In the genomic region with DNA sequence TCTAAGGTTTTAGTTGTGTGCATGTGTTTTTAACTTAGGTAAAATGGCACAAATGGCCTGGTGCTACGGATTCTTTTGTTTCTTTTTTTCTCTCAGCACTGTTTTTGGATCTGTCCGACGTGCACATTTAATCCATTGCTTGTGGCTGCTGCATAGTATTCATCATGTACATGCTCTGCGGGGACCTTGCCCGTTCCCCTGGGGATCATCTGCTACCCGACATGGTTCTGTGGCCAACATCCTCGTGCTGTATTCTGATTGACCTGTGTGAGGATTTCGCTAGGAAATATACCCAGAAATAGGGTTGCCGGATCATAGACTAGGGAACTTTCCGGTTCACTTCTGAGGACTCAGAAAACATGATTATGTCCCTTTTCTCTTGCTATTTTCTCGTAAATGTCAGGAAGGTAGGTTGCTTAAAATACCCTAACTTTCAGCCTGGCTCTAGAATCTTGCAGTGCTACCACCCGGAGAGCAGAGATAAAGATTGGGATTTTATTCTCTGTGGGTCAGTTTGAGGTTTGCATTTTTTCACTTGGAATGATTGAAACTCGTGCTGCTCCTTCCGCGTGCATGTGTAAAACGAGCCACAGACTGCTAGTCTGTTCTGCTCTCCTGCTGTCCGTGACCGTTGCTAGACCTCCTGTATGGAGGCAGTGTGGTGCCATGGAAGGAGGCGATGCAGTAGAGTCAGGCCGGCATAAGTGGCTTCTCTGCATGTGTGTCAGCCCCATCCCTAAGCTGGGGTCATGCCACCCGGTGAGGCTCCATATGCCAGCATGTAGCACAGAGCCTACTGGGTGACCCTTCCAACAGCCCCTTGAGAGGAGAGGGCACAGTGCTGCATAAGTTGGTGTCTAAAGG, we compare ENCODE assay signal across 1 cellular context.
TF ChIP-seq lines count a peak whose summit lies in the region.

No MANE protein-coding gene starts in this region.

TF ChIP-seq in K562, 482 proteins besides CTCF, POLR2A, EP300 and RAD21 (continues in another document):
- TF ChIP-seq ZNF384 (IDR thresholded peaks at IDR 0.05; ENCODE audit: low read depth, low read length), result no peak
- TF ChIP-seq, protein P1, sequence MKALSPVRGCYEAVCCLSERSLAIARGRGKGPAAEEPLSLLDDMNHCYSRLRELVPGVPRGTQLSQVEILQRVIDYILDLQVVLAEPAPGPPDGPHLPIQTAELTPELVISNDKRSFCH (CRISPR knock-in tag; IDR thresholded peaks at IDR 0.05), result no peak
- TF ChIP-seq, protein P1 (tag; IDR thresholded peaks at IDR 0.05), result 0 out of 2 replicates have a peak, but pooled peaks have one; percentile 48
- TF ChIP-seq, protein P2, sequence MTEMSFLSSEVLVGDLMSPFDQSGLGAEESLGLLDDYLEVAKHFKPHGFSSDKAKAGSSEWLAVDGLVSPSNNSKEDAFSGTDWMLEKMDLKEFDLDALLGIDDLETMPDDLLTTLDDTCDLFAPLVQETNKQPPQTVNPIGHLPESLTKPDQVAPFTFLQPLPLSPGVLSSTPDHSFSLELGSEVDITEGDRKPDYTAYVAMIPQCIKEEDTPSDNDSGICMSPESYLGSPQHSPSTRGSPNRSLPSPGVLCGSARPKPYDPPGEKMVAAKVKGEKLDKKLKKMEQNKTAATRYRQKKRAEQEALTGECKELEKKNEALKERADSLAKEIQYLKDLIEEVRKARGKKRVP (CRISPR knock-in tag; IDR thresholded peaks at IDR 0.05), result 0 out of 2 replicates have a peak, but pooled peaks have one; percentile 16
- TF ChIP-seq, protein P3, sequence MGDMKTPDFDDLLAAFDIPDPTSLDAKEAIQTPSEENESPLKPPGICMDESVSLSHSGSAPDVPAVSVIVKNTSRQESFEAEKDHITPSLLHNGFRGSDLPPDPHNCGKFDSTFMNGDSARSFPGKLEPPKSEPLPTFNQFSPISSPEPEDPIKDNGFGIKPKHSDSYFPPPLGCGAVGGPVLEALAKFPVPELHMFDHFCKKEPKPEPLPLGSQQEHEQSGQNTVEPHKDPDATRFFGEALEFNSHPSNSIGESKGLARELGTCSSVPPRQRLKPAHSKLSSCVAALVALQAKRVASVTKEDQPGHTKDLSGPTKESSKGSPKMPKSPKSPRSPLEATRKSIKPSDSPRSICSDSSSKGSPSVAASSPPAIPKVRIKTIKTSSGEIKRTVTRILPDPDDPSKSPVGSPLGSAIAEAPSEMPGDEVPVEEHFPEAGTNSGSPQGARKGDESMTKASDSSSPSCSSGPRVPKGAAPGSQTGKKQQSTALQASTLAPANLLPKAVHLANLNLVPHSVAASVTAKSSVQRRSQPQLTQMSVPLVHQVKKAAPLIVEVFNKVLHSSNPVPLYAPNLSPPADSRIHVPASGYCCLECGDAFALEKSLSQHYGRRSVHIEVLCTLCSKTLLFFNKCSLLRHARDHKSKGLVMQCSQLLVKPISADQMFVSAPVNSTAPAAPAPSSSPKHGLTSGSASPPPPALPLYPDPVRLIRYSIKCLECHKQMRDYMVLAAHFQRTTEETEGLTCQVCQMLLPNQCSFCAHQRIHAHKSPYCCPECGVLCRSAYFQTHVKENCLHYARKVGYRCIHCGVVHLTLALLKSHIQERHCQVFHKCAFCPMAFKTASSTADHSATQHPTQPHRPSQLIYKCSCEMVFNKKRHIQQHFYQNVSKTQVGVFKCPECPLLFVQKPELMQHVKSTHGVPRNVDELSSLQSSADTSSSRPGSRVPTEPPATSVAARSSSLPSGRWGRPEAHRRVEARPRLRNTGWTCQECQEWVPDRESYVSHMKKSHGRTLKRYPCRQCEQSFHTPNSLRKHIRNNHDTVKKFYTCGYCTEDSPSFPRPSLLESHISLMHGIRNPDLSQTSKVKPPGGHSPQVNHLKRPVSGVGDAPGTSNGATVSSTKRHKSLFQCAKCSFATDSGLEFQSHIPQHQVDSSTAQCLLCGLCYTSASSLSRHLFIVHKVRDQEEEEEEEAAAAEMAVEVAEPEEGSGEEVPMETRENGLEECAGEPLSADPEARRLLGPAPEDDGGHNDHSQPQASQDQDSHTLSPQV (IDR thresholded peaks at IDR 0.05), result peak; percentile 70
- TF ChIP-seq ZNF311 (CRISPR knock-in tag; IDR thresholded peaks at IDR 0.05), result 0 out of 2 replicates have a peak, but pooled peaks have one; percentile 10
- TF ChIP-seq, protein P4, sequence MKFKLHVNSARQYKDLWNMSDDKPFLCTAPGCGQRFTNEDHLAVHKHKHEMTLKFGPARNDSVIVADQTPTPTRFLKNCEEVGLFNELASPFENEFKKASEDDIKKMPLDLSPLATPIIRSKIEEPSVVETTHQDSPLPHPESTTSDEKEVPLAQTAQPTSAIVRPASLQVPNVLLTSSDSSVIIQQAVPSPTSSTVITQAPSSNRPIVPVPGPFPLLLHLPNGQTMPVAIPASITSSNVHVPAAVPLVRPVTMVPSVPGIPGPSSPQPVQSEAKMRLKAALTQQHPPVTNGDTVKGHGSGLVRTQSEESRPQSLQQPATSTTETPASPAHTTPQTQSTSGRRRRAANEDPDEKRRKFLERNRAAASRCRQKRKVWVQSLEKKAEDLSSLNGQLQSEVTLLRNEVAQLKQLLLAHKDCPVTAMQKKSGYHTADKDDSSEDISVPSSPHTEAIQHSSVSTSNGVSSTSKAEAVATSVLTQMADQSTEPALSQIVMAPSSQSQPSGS (CRISPR knock-in tag; IDR thresholded peaks at IDR 0.05), result no peak
- TF ChIP-seq L3MBTL2 (IDR thresholded peaks at IDR 0.05), result peak; percentile 35
- no peak for TF ChIP-seq SMARCB1 (IDR thresholded peaks at IDR 0.05; ENCODE audit: insufficient read length, low read depth)
- TF ChIP-seq ZNF76 (CRISPR knock-in tag; IDR thresholded peaks at IDR 0.05; ENCODE audit: borderline replicate concordance), result 0 out of 2 replicates have a peak, but pooled peaks have one; percentile 23
- peak; percentile 4 for TF ChIP-seq CHD4 (IDR thresholded peaks at IDR 0.05; ENCODE audit: insufficient read depth, insufficient replicate concordance, low read depth, low read length, poor library complexity, severe bottlenecking)
- TF ChIP-seq, protein P5, sequence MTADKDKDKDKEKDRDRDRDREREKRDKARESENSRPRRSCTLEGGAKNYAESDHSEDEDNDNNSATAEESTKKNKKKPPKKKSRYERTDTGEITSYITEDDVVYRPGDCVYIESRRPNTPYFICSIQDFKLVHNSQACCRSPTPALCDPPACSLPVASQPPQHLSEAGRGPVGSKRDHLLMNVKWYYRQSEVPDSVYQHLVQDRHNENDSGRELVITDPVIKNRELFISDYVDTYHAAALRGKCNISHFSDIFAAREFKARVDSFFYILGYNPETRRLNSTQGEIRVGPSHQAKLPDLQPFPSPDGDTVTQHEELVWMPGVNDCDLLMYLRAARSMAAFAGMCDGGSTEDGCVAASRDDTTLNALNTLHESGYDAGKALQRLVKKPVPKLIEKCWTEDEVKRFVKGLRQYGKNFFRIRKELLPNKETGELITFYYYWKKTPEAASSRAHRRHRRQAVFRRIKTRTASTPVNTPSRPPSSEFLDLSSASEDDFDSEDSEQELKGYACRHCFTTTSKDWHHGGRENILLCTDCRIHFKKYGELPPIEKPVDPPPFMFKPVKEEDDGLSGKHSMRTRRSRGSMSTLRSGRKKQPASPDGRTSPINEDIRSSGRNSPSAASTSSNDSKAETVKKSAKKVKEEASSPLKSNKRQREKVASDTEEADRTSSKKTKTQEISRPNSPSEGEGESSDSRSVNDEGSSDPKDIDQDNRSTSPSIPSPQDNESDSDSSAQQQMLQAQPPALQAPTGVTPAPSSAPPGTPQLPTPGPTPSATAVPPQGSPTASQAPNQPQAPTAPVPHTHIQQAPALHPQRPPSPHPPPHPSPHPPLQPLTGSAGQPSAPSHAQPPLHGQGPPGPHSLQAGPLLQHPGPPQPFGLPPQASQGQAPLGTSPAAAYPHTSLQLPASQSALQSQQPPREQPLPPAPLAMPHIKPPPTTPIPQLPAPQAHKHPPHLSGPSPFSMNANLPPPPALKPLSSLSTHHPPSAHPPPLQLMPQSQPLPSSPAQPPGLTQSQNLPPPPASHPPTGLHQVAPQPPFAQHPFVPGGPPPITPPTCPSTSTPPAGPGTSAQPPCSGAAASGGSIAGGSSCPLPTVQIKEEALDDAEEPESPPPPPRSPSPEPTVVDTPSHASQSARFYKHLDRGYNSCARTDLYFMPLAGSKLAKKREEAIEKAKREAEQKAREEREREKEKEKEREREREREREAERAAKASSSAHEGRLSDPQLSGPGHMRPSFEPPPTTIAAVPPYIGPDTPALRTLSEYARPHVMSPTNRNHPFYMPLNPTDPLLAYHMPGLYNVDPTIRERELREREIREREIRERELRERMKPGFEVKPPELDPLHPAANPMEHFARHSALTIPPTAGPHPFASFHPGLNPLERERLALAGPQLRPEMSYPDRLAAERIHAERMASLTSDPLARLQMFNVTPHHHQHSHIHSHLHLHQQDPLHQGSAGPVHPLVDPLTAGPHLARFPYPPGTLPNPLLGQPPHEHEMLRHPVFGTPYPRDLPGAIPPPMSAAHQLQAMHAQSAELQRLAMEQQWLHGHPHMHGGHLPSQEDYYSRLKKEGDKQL (CRISPR knock-in tag; IDR thresholded peaks at IDR 0.05; ENCODE audit: borderline replicate concordance), result 0 out of 2 replicates have a peak, but pooled peaks have one; percentile 46
- TF ChIP-seq E2F3 (CRISPR knock-in tag; IDR thresholded peaks at IDR 0.05), result 0 out of 2 replicates have a peak, but pooled peaks have one; percentile 35
- no peak for TF ChIP-seq RB1 (IDR thresholded peaks at IDR 0.05; ENCODE audit: low read depth)
- TF ChIP-seq, protein P6, sequence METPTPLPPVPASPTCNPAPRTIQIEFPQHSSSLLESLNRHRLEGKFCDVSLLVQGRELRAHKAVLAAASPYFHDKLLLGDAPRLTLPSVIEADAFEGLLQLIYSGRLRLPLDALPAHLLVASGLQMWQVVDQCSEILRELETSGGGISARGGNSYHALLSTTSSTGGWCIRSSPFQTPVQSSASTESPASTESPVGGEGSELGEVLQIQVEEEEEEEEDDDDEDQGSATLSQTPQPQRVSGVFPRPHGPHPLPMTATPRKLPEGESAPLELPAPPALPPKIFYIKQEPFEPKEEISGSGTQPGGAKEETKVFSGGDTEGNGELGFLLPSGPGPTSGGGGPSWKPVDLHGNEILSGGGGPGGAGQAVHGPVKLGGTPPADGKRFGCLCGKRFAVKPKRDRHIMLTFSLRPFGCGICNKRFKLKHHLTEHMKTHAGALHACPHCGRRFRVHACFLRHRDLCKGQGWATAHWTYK (CRISPR knock-in tag; IDR thresholded peaks at IDR 0.05), result 0 out of 2 replicates have a peak, but pooled peaks have one; percentile 40
- 0 out of 2 replicates have a peak, but pooled peaks have one; percentile 57 for TF ChIP-seq KAT7 (CRISPR knock-in tag; IDR thresholded peaks at IDR 0.05; ENCODE audit: borderline replicate concordance)
- 0 out of 2 replicates have a peak, but pooled peaks have one; percentile 3 for TF ChIP-seq CBFA2T3 (IDR thresholded peaks at IDR 0.05)
- peak; percentile 36; the same call in 1 of the 2 replicates for TF ChIP-seq SMAD4 (CRISPR knock-in tag; conservative IDR thresholded peaks at IDR 0.05)
